In the genomic region with DNA sequence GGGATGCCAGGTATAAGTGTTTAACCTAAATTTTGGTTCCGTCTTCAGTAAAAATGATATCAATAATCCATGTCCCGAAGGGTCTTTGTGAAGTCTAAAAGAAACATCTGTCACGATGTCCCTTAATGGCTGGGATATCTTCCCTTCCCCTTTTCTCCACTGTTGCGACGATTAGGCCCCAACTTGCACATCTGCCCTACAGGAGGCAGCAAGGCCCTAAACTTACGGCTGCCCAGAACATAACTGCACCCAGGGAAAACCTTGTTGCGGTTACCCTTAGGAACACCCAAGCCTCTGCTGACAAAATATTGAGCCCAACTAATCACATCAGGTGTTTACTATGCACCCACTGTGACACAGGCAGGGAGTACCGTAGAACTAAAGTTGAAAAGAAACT, we compare ENCODE assay signal across 8 cellular contexts. TPM values are rescaled to one million over a fixed set of nuclear protein-coding genes. Genes with fewer than 3 reads are reported as not detected.
DNase-seq lines count a peak whose midpoint lies in the region; ATAC-seq and TF ChIP-seq lines count a peak whose summit lies in the region.

No MANE protein-coding gene starts in this region.

- H3K4me3 ChIP-seq in LNCaP clone FGC (ENCODE audit: low read depth, low read length) (peak overlapping the region; percentile 57), SK-N-MC (peak overlapping the region; percentile 79), cardiac fibroblast (replicated peaks in 1 of 2; ENCODE audit: low read depth in 2 of 2, low read length in 2 of 2) (peak overlapping the region; percentile 51 to 83), upper lobe of left lung (peak overlapping the region in 3 of 4 donors; percentile 55 to 94 (median 90))

- WGBS in upper lobe of left lung, 2 donors: 33 to 48% methylated on average over 8 of the region's 8 CpGs

- ATAC-seq in memory B cell (ENCODE audit: low read depth): peak; percentile 6
- ATAC-seq in upper lobe of left lung (ENCODE audit: low FRiP score in 2 of 2): peak in 1 of 2 donors; percentile 7
- no peak for ATAC-seq in GM18861 (IDR thresholded peaks at IDR 0.05; ENCODE audit: unreplicated experiment)
- ATAC-seq in HG02623 (IDR thresholded peaks at IDR 0.05; ENCODE audit: unreplicated experiment): no peak

- peak overlapping the region; percentile 90 for H3K27ac Mint-ChIP-seq in memory B cell

- no peaks in the 10 kb centered on the region for H3K9me3 Mint-ChIP-seq in memory B cell

- H3K4me1 Mint-ChIP-seq in memory B cell: peaks cover 22% of the 10 kb centered on the region

- TF ChIP-seq EP300 in upper lobe of left lung (IDR thresholded peaks at IDR 0.05): no peak

- H3K36me3 ChIP-seq in SK-N-MC (ENCODE audit: insufficient read depth, low read length) (no peaks in the 10 kb centered on the region), upper lobe of left lung (no peaks in the 10 kb centered on the region)

- DNase-seq in EH (ENCODE audit: low read depth): peak; percentile 37
- no peak for DNase-seq in LNCaP clone FGC (ENCODE audit: low read depth)
- no peak for DNase-seq in SK-N-MC (ENCODE audit: low read depth, low spot score)
- peak in 1 of 2 donors; percentile 35 for DNase-seq in cardiac fibroblast (ENCODE audit: low read depth in 2 of 2)
- no peak for DNase-seq in memory B cell (ENCODE audit: low spot score in 2 of 2)
- DNase-seq in upper lobe of left lung: peak in 1 of 2 donors; percentile 51

- H3K9ac ChIP-seq in SK-N-MC (ENCODE audit: insufficient read length): peak overlapping the region; percentile 76

- TF ChIP-seq CTCF in LNCaP clone FGC (IDR thresholded peaks at IDR 0.05; ENCODE audit: control insufficient read depth, extremely low read depth, insufficient read depth): no peak
- TF ChIP-seq CTCF in cardiac fibroblast (IDR thresholded peaks at IDR 0.05; ENCODE audit: low read depth, low read length): no peak
- no peak for TF ChIP-seq CTCF in upper lobe of left lung (IDR thresholded peaks at IDR 0.05)

- H3K4me1 ChIP-seq in upper lobe of left lung: peaks cover 16 to 45% (median 27%) of the 10 kb centered on the region in 4 donors

- H3K9me3 ChIP-seq in SK-N-MC (ENCODE audit: low read depth, low read length) (no peaks in the 10 kb centered on the region), upper lobe of left lung (no peaks in the 10 kb centered on the region)

- H3K4me3 Mint-ChIP-seq in memory B cell: peak overlapping the region; percentile 89

- no peaks in the 10 kb centered on the region for H3K27me3 ChIP-seq in upper lobe of left lung

- H3K27me3 Mint-ChIP-seq in memory B cell: no peaks in the 10 kb centered on the region

- H3K36me3 Mint-ChIP-seq in memory B cell: no peaks in the 10 kb centered on the region

- H3K27ac ChIP-seq in SK-N-MC: peak overlapping the region; percentile 82
- peak overlapping the region; percentile 96 to 99 (median 98) for H3K27ac ChIP-seq in upper lobe of left lung

- no peak for TF ChIP-seq POLR2A in upper lobe of left lung (IDR thresholded peaks at IDR 0.05)

RNA-seq across cellular contexts. Expression of a gene that starts 1.2 kb away (rescaled TPM):
- 100 to 1,000 TPM in 3 of 6 donors, 10 to 100 TPM in 3; 52.1 to 151 (median 97.8) TPM for total RNA-seq in upper lobe of left lung
